Comparison of ENCODE assay signal across 8 cellular contexts in genomic region chr18:75207298-75208054, GRCh38. TPM values are rescaled to one million over a fixed set of nuclear protein-coding genes. Genes with fewer than 3 reads are reported as not detected.
DNase-seq lines count a peak whose midpoint lies in the region; ATAC-seq and TF ChIP-seq lines count a peak whose summit lies in the region.

No MANE protein-coding gene starts in this region.

- no peaks in the 10 kb centered on the region for H3K9me3 ChIP-seq in effector memory CD4-positive, alpha-beta T cell (ENCODE audit: control insufficient read depth, low read length)

- H3K27me3 ChIP-seq in BJ (ENCODE audit: control insufficient read depth, insufficient read depth, low read length) = no peaks in the 10 kb centered on the region
- no peaks in the 10 kb centered on the region for H3K27me3 ChIP-seq in effector memory CD4-positive, alpha-beta T cell (replicated peaks; ENCODE audit: control insufficient read depth, insufficient read depth, low read length, poor library complexity, severe bottlenecking)

- H3K4me3 Mint-ChIP-seq in nephron = peak overlapping the region; percentile 93 to 96 (median 95)

- H3K27ac Mint-ChIP-seq in nephron = peak overlapping the region; percentile 86 to 92 (median 89)

- peaks cover 52% of the 10 kb centered on the region for H3K4me1 Mint-ChIP-seq in nephron

- no peaks in the 10 kb centered on the region for H3K9me3 Mint-ChIP-seq in nephron

- H3K36me3 ChIP-seq in BJ (ENCODE audit: control insufficient read depth, insufficient read depth, low read length) = peaks cover 2% of the 10 kb centered on the region
- H3K36me3 ChIP-seq in effector memory CD4-positive, alpha-beta T cell (ENCODE audit: control insufficient read depth, insufficient read depth, low read length) = no peaks in the 10 kb centered on the region

- no peak for TF ChIP-seq CTCF in BJ (IDR thresholded peaks at IDR 0.05; ENCODE audit: insufficient read depth, low read depth, low read length)
- no peak for TF ChIP-seq CTCF in RWPE1 (conservative IDR thresholded peaks at IDR 0.05; ENCODE audit: low read depth)
- no peak for TF ChIP-seq CTCF in nephron (IDR thresholded peaks at IDR 0.05; ENCODE audit: unreplicated experiment in 3 of 3)

- CTCF ChIA-PET in BJ (lab: Yijun Ruan, JAX) (no interaction called here), RWPE1 (lab: Yijun Ruan, JAX) (interaction anchor here (0.5 kb wide), 1 partner anchor 345 kb away, joined by 4 read pairs; no protein-coding TSS in a partner anchor)

- H3K27ac ChIP-seq in RWPE1 = peak overlapping the region; percentile 100
- peak overlapping the region; percentile 81 for H3K27ac ChIP-seq in effector memory CD4-positive, alpha-beta T cell (ENCODE audit: insufficient read depth, low read length, poor library complexity, severe bottlenecking)

- peaks cover under 1% of the 10 kb centered on the region for H3K36me3 Mint-ChIP-seq in nephron (ENCODE audit: low read depth)

- no peak for DNase-seq in BJ (ENCODE audit: low read depth)
- no peak for DNase-seq in RWPE1 (ENCODE audit: low spot score)
- DNase-seq in effector memory CD4-positive, alpha-beta T cell = no peak
- no peak for DNase-seq in NCI-H1694 treated with DMSO at 0.1 percent for 48 hours (lab: John Stamatoyannopoulos, UW)

- H3K4me3 ChIP-seq in BJ (ENCODE audit: low read depth, low read length) = peak overlapping the region; percentile 68
- peak overlapping the region; percentile 70 for H3K4me3 ChIP-seq in effector memory CD4-positive, alpha-beta T cell (ENCODE audit: insufficient read depth, low read depth, low read length, poor library complexity, severe bottlenecking)

- POLR2A ChIA-PET in BJ (lab: Charles Lee) (no interaction called here), RWPE1 (lab: Yijun Ruan, JAX; ENCODE audit: low non-redundant PET) (no interaction called here)

- ATAC-seq in GM18907 (IDR thresholded peaks at IDR 0.05; ENCODE audit: unreplicated experiment) = peak; percentile 11
- ATAC-seq in HG03039 (IDR thresholded peaks at IDR 0.05; ENCODE audit: unreplicated experiment) = no peak
- ATAC-seq in HG02840 (IDR thresholded peaks at IDR 0.05; ENCODE audit: low FRiP score, unreplicated experiment) = no peak

- H3K4me1 ChIP-seq in effector memory CD4-positive, alpha-beta T cell (ENCODE audit: control insufficient read depth, insufficient read depth, low read length, poor library complexity, severe bottlenecking) = peaks cover 23% of the 10 kb centered on the region

- peaks cover 5% of the 10 kb centered on the region for H3K27me3 Mint-ChIP-seq in nephron (ENCODE audit: low read depth)

RNA-seq across cellular contexts. Expression of gene PTGR3, which starts 1.5 kb away (rescaled TPM):
- 63.0 and 70.3 TPM in 2 replicates for polyA plus RNA-seq in BJ (2011; rRNA removed)
- polyA minus RNA-seq in BJ (2011; rRNA and poly(A)+ RNA removed) = 58.4 and 99.1 TPM in 2 replicates

RNA-seq across cellular contexts. Expression of gene TSHZ1, which starts 3.1 kb away (rescaled TPM):
- polyA plus RNA-seq in BJ (2011; rRNA removed) = 19.3 and 23.9 TPM in 2 replicates
- 29.9 and 37.0 TPM in 2 replicates for polyA minus RNA-seq in BJ (2011; rRNA and poly(A)+ RNA removed)
